Comparison of ENCODE assay signal across 8 cellular contexts in the genomic region with DNA sequence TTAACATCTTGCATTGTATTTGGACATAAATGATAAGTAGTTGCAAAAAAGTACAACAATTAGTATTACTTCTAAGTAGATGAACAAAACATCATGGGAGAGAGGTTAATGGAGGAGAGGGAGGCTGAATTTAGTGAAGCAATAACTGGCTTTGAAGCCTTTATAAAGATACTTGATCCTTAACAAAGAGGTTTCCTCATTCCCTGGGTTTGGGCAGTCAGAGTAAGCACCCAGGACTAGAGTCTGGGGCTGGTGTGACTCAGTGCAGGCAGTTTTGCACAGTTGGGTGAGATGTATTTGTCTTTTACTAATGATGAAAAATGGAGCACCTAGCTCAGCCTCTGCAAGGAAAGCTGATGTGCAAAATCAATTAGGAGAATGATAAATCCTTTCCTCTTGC. TPM values are rescaled to one million over a fixed set of nuclear protein-coding genes. Genes with fewer than 3 reads are reported as not detected.
"Had no signal": no experiment of that assay in that cellular context is flagged by ENCODE, and none has a peak within 500 bp of the region (broad histone marks: within the 10 kb centered on the region; RNA-seq: fewer than 3 reads in every experiment).

No MANE protein-coding gene starts in this region.

- H3K4me3 ChIP-seq: K562 had no signal

- DNase-seq: GOT3, H9, HCEC 1CT, IMR-90, KG1 had no signal

- FAIRE-seq: HTR-8/SVneo, K562 had no signal

RNA-seq across cellular contexts. Expression of a gene that starts 11.9 kb away (rescaled TPM):
- total RNA-seq: H9, HT-29, IMR-90, K562 had no signal
- polyA plus RNA-seq: IMR-90, K562 had no signal
